Comparison of ENCODE assay signal across 17 cellular contexts in genomic region chr2:1222062-1222461, GRCh38.
"Had no signal": no experiment of that assay in that cellular context is flagged by ENCODE, and none has a peak within 500 bp of the region (broad histone marks: within the 10 kb centered on the region; RNA-seq: fewer than 3 reads in every experiment).

No MANE protein-coding gene starts in this region.

- DNase-seq: activated CD4-positive, alpha-beta T cell treated with anti-CD3 and anti-CD28 coated beads, Interleukin-2, amount 10 ng/mL, durations not matched to agents 24 days and 14 days; activated CD8-positive, alpha-beta memory T cell treated with anti-CD3 and anti-CD28 coated beads, Interleukin-2, amount 50 U/mL, for 48 hours; activated naive CD4-positive, alpha-beta T cell treated with Interleukin-2 at 50 U/mL for 16 hours; adrenal gland; caudate nucleus; colonic mucosa; left ventricle myocardium superior; right lobe of liver; SK-N-SH; stimulated activated CD4-positive, alpha-beta T cell treated with anti-CD3 and anti-CD28 coated beads, Interleukin-4, amount 100 ng/mL, for 4 hours; stimulated activated CD8-positive, alpha-beta memory T cell treated with anti-CD3 and anti-CD28 coated beads, Interleukin-4, amount 100 ng/mL, for 48 hours; stimulated activated naive CD8-positive, alpha-beta T cell treated with anti-CD3 and anti-CD28 coated beads, Interleukin-15, Interleukin-2, amounts not matched to agents 100 U/mL and 50 U/mL, for 24 hours; transverse colon had no signal

- ATAC-seq: left ventricle myocardium superior; right lobe of liver; stimulated activated naive CD8-positive, alpha-beta T cell treated with anti-CD3 and anti-CD28 coated beads, Interleukin-15, Interleukin-2, amounts not matched to agents 100 U/mL and 50 U/mL, for 24 hours; WTC11 had no signal

- H3K9me3 Mint-ChIP-seq: activated CD4-positive, alpha-beta T cell treated with anti-CD3 and anti-CD28 coated beads, Interleukin-2, amount 10 ng/mL, durations not matched to agents 24 days and 14 days had no signal

- H3K4me3 Mint-ChIP-seq: activated CD4-positive, alpha-beta T cell treated with anti-CD3 and anti-CD28 coated beads, Interleukin-2, amount 10 ng/mL, durations not matched to agents 24 days and 14 days; activated T-helper 1 cell treated with anti-CD3 and anti-CD28 coated beads, Interleukin-12 subunit alpha, Interleukin-12 subunit beta, Interleukin-2, Interleukin-4 antibody, amounts not matched to agents 30 ng/mL and 10 ng/mL and 1 ng/mL, durations not matched to agents 14 hours and 24 hours and 36 hours; memory B cell; nephron; WTC11 had no signal

- H3K4me1 Mint-ChIP-seq: activated CD4-positive, alpha-beta T cell treated with anti-CD3 and anti-CD28 coated beads, Interleukin-2, amount 10 ng/mL, durations not matched to agents 24 days and 14 days; memory B cell; WTC11 had no signal

- H3K36me3 Mint-ChIP-seq: memory B cell had no signal

- H3K27me3 Mint-ChIP-seq: activated CD4-positive, alpha-beta T cell treated with anti-CD3 and anti-CD28 coated beads, Interleukin-2, amount 10 ng/mL, durations not matched to agents 24 days and 14 days had no signal

- H3K27ac Mint-ChIP-seq: activated CD4-positive, alpha-beta T cell treated with anti-CD3 and anti-CD28 coated beads, Interleukin-2, amount 10 ng/mL, durations not matched to agents 24 days and 14 days; activated T-helper 1 cell treated with anti-CD3 and anti-CD28 coated beads, Interleukin-12 subunit alpha, Interleukin-12 subunit beta, Interleukin-2, Interleukin-4 antibody, amounts not matched to agents 30 ng/mL and 10 ng/mL and 1 ng/mL, durations not matched to agents 14 hours and 24 hours and 36 hours; memory B cell; WTC11 had no signal
